In genomic region chr9:113219972-113220371, GRCh38 we compare ENCODE assay signal across 1 cellular context.
TF ChIP-seq lines count a peak whose summit lies in the region.

No MANE protein-coding gene starts in this region.

TF ChIP-seq in HepG2, 621 proteins besides CTCF, POLR2A, EP300 and RAD21:
- TF ChIP-seq SMAD9 (CRISPR knock-in tag; IDR thresholded peaks at IDR 0.05) (no peak), U2AF2 (IDR thresholded peaks at IDR 0.05; ENCODE audit: low read depth, low read length) (no peak), JUND (CRISPR knock-in tag; IDR thresholded peaks at IDR 0.05) (no peak), ZNF543 (CRISPR knock-in tag; IDR thresholded peaks at IDR 0.05) (no peak), ZNF326 (CRISPR knock-in tag; IDR thresholded peaks at IDR 0.05; ENCODE audit: borderline replicate concordance) (no peak), RORA (CRISPR knock-in tag; IDR thresholded peaks at IDR 0.05) (no peak)
